In the genomic region with DNA sequence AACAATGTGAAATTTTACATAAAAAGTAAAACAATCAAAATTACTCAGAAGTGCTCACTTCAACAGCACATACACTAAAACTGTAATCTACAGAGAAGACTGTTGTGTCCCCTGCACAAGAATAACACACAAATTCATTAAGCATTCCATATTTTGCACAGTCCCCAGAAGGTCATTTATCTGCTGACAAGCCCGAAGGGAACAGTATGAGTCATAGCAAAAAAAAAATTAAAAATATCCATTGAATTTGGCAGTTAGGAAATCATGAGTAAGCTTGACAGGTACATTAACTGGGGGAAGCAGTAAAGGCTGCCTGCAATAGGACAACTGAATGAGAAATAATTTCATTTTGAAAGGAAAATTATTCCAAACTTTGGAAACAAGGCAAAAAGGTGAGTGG, we compare ENCODE assay signal across 1 cellular context.
TF ChIP-seq lines count a peak whose summit lies in the region.

No MANE protein-coding gene starts in this region.

TF ChIP-seq in endothelial cell of umbilical vein, 7 proteins besides CTCF, POLR2A, EP300 and RAD21:
- TF ChIP-seq JUN (IDR thresholded peaks at IDR 0.05; ENCODE audit: borderline replicate concordance, insufficient read depth, insufficient read length, low read depth) = peak; percentile 81
- no peak for TF ChIP-seq GATA2 (IDR thresholded peaks at IDR 0.05; ENCODE audit: insufficient read depth, insufficient read length, low read depth, low read length)
- TF ChIP-seq, protein P1, sequence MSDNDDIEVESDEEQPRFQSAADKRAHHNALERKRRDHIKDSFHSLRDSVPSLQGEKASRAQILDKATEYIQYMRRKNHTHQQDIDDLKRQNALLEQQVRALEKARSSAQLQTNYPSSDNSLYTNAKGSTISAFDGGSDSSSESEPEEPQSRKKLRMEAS (IDR thresholded peaks at IDR 0.05; ENCODE audit: insufficient read depth, insufficient read length) = no peak
- no peak for TF ChIP-seq EZH2 (IDR thresholded peaks at IDR 0.05; ENCODE audit: borderline replicate concordance, low read depth, low read length, severe bottlenecking)
- TF ChIP-seq MYC (IDR thresholded peaks at IDR 0.05; ENCODE audit: low read depth, low read length) = no peak
- peak; percentile 27 for TF ChIP-seq POLR2AphosphoS5 (IDR thresholded peaks at IDR 0.05; ENCODE audit: insufficient read depth, low read depth, low read length)
- TF ChIP-seq FOS (IDR thresholded peaks at IDR 0.05; ENCODE audit: borderline replicate concordance, insufficient read depth, low read length) = peak; percentile 85
